Comparison of ENCODE assay signal across 27 cellular contexts in the genomic region with DNA sequence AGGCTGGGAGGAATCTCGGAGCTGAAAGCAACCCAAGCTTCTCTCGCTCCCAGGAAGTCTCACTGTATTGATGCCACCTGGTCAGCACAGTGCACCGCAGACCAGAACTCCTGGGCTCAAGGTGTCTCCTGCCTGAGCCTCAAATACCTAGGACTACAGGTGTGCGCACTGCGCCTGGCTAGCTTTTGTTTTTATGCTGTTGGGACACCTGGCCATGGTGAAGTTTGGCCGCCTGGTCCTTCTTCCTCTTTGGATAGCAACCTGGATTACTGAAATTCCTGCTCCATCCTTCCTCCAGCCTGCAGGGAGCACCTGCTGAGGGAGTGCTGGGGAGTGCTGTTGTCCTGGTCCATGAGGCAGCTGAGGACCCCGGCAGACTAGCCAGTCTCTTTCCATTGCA. TPM values are rescaled to one million over a fixed set of nuclear protein-coding genes. Genes with fewer than 3 reads are reported as not detected.
A peak's percentile ranks its signal among the peaks of the same experiment; 100 is the strongest.
DNase-seq lines count a peak whose midpoint lies in the region; ATAC-seq, FAIRE-seq and TF ChIP-seq lines count a peak whose summit lies in the region.
"Had no signal": no experiment of that assay in that cellular context is flagged by ENCODE, and none has a peak within 500 bp of the region (broad histone marks: within the 10 kb centered on the region; RNA-seq: fewer than 3 reads in every experiment).

No MANE protein-coding gene starts in this region.

- in situ Hi-C loops in HepG2 (cut with HindIII; ENCODE audit: extremely low pct_ligation_motif_present, low pct_unique_long_range_greater_than_20kb) = no loop called here

- no peak for TF ChIP-seq CTCF in HepG2 (CRISPR knock-in tag; IDR thresholded peaks at IDR 0.05)
- TF ChIP-seq CTCF in right lobe of liver (IDR thresholded peaks at IDR 0.05) = no peak
- TF ChIP-seq CTCF in OCI-LY3 (IDR thresholded peaks at IDR 0.05; ENCODE audit: low read depth, low read length) = no peak
- no peak for TF ChIP-seq CTCF in endodermal cell (conservative IDR thresholded peaks at IDR 0.05)
- no peak for TF ChIP-seq CTCF in prostate gland (IDR thresholded peaks at IDR 0.05)
- no peak for TF ChIP-seq CTCF in omental fat pad (IDR thresholded peaks at IDR 0.05)

- H3K4me1 Mint-ChIP-seq in endodermal cell = no peaks in the 10 kb centered on the region

- H3K27ac Mint-ChIP-seq in endodermal cell = no peak overlapping the region
- H3K27ac Mint-ChIP-seq: CD4-positive, alpha-beta T cell had no signal

- H3K9ac ChIP-seq in HepG2 (ENCODE audit: insufficient read depth, low read depth, low read length) (no peak overlapping the region), OCI-LY3 (ENCODE audit: low read length) (peak overlapping the region; percentile 82; the same call in 1 of the 2 replicates), endodermal cell (ENCODE audit: extremely low read depth, low read length, poor library complexity, severe bottlenecking) (no peak overlapping the region)

- H3K36me3 ChIP-seq in HepG2 (replicated peaks in 1 of 2; ENCODE audit: control insufficient read depth in 1 of 2, insufficient read depth in 2 of 2, low read length in 2 of 2) = 0 out of 5 replicates have a peak, but pooled peaks cover 0 to 2% of the 10 kb centered on the region in 2 experiments
- H3K36me3 ChIP-seq in right lobe of liver = no peaks in the 10 kb centered on the region
- H3K36me3 ChIP-seq in OCI-LY3 (replicated peaks; ENCODE audit: low read depth, low read length) = peaks cover 42% of the 10 kb centered on the region
- H3K36me3 ChIP-seq in endodermal cell (ENCODE audit: control insufficient read depth, insufficient read depth, low read length) = no peaks in the 10 kb centered on the region
- H3K36me3 ChIP-seq in prostate gland = no peaks in the 10 kb centered on the region

- TF ChIP-seq POLR2A in HepG2 (IDR thresholded peaks at IDR 0.05; ENCODE audit: insufficient read depth in 1 of 2, low read depth in 2 of 2, low read length in 2 of 2) = no peak
- no peak for TF ChIP-seq POLR2A in right lobe of liver (IDR thresholded peaks at IDR 0.05)
- no peak for TF ChIP-seq POLR2A in prostate gland (IDR thresholded peaks at IDR 0.05)

- no peaks in the 10 kb centered on the region for H3K9me3 ChIP-seq in HepG2 (ENCODE audit: low read length)
- H3K9me3 ChIP-seq in right lobe of liver = no peaks in the 10 kb centered on the region
- peaks cover 4% of the 10 kb centered on the region; the same call in 1 of the 2 replicates for H3K9me3 ChIP-seq in OCI-LY3 (ENCODE audit: insufficient read depth, low read length)
- H3K9me3 ChIP-seq in endodermal cell (ENCODE audit: control insufficient read depth, low read length) = no peaks in the 10 kb centered on the region
- H3K9me3 ChIP-seq in prostate gland = no peaks in the 10 kb centered on the region
- H3K9me3 ChIP-seq: Peyer's patch had no signal

- WGBS in HepG2 (ENCODE audit: low lambda C conversion rate) = 66% methylated on average over 7 of the region's 7 CpGs
- 77% methylated on average over 3 of the region's 7 CpGs for WGBS in right lobe of liver (ENCODE audit: insufficient coverage, low coverage, low lambda C conversion rate, missing lambda C conversion rate)
- 92 to 94% methylated on average over 5 to 7 of the region's 7 CpGs for WGBS in endodermal cell (ENCODE audit: insufficient coverage in 1 of 2, insufficient read length in 1 of 2), 2 experiments
- 88% methylated on average over 7 of the region's 7 CpGs for WGBS in prostate gland

- no peak for TF ChIP-seq RAD21 in HepG2 (CRISPR knock-in tag; IDR thresholded peaks at IDR 0.05)

- no peak overlapping the region for H3K27ac ChIP-seq in HepG2 (ENCODE audit: extremely low read length, insufficient read depth, low read length)
- H3K27ac ChIP-seq in right lobe of liver = no peak overlapping the region
- peak overlapping the region; percentile 99 for H3K27ac ChIP-seq in OCI-LY3 (ENCODE audit: low read length)
- H3K27ac ChIP-seq in endodermal cell (ENCODE audit: low read depth, low read length) = no peak overlapping the region
- H3K27ac ChIP-seq in prostate gland = no peak overlapping the region

- H4K20me1 ChIP-seq in HepG2 (ENCODE audit: insufficient read depth, low read length) (no peaks in the 10 kb centered on the region; the same call in 1 of the 2 replicates), OCI-LY3 (ENCODE audit: insufficient read depth, low read length) (no peaks in the 10 kb centered on the region)

- DNase-seq in HepG2 (ENCODE audit: low spot score) = no peak
- DNase-seq in right lobe of liver = no peak
- peak; percentile 54 for DNase-seq in endodermal cell
- no peak for DNase-seq in prostate gland (ENCODE audit: low spot score)
- no peak for DNase-seq in NCI-H2029 (lab: John Stamatoyannopoulos, UW)
- no peak for DNase-seq in omental fat pad (ENCODE audit: low spot score)
- DNase-seq: 8988T; ACHN; CD4-positive, alpha-beta T cell; DMS53; GOT3; NCI-H1048; NCI-H1417; NCI-H1694; NCI-H2081 treated with DMSO at 0.1 percent for 48 hours; NCI-H2171; NCI-H226; NCI-H510A; NCI-H69; OCI-M1; Peyer's patch; SHP77 treated with DMSO at 0.1 percent for 48 hours; SW 1271 had no signal

- intact Hi-C loops in HepG2 (cut with micrococcal nuclease; ENCODE audit: unreplicated experiment) (no loop called here), right lobe of liver (cut with DNase I) (no loop called here), prostate gland (cut with DNase I) (no loop called here)

- H3K4me1 ChIP-seq in HepG2 (ENCODE audit: insufficient read depth, low read length) = peaks cover 18% of the 10 kb centered on the region
- H3K4me1 ChIP-seq in right lobe of liver = no peaks in the 10 kb centered on the region
- peaks cover 35% of the 10 kb centered on the region for H3K4me1 ChIP-seq in OCI-LY3 (ENCODE audit: low read length)
- no peaks in the 10 kb centered on the region for H3K4me1 ChIP-seq in endodermal cell (ENCODE audit: control insufficient read depth, insufficient read depth, low read length)
- H3K4me1 ChIP-seq in prostate gland (replicated peaks) = no peaks in the 10 kb centered on the region

- POLR2A ChIA-PET in HepG2 (lab: Yijun Ruan, JAX) = interaction anchor here (0.5 kb wide), 1 partner anchor 10 kb away, joined by 3 read pairs; no protein-coding TSS in a partner anchor

- H3K4me3 Mint-ChIP-seq in endodermal cell = no peak overlapping the region
- H3K4me3 Mint-ChIP-seq: CD4-positive, alpha-beta T cell had no signal

- CTCF ChIA-PET in HepG2 (lab: Yijun Ruan, JAX; ENCODE audit: low intra/inter-chr PET ratio, low total read pairs) = no interaction called here

- H3K27me3 Mint-ChIP-seq in endodermal cell (ENCODE audit: insufficient read depth) = no peaks in the 10 kb centered on the region
- H3K27me3 Mint-ChIP-seq: CD4-positive, alpha-beta T cell had no signal

- H3K36me3 Mint-ChIP-seq in endodermal cell (ENCODE audit: low read depth) = peaks cover 3% of the 10 kb centered on the region

- H2AFZ ChIP-seq in HepG2 (ENCODE audit: low read length) = no peak overlapping the region
- no peak overlapping the region for H2AFZ ChIP-seq in OCI-LY3 (ENCODE audit: low read depth, low read length)

- H3K4me3 ChIP-seq in HepG2 (replicated peaks in 1 of 3; ENCODE audit: insufficient read depth in 1 of 3, low read depth in 2 of 3, low read length in 3 of 3) = no peak overlapping the region
- no peak overlapping the region for H3K4me3 ChIP-seq in right lobe of liver
- no peak overlapping the region for H3K4me3 ChIP-seq in OCI-LY3 (ENCODE audit: low read length)
- H3K4me3 ChIP-seq in endodermal cell (ENCODE audit: low read length) = no peak overlapping the region
- H3K4me3 ChIP-seq in prostate gland = no peak overlapping the region
- H3K4me3 ChIP-seq: Peyer's patch had no signal

- no peaks in the 10 kb centered on the region for H3K9me3 Mint-ChIP-seq in endodermal cell
- H3K9me3 Mint-ChIP-seq: CD4-positive, alpha-beta T cell; IgD-negative memory B cell had no signal

- TF ChIP-seq EP300 in HepG2 (IDR thresholded peaks at IDR 0.05; ENCODE audit: low read depth in 2 of 2, low read length in 2 of 2) (no peak), HepG2 (CRISPR knock-in tag; IDR thresholded peaks at IDR 0.05; ENCODE audit: borderline replicate concordance) (no peak)

- H3K79me2 ChIP-seq in HepG2 (ENCODE audit: insufficient read depth, low read length) (no peaks in the 10 kb centered on the region), OCI-LY3 (ENCODE audit: low read length) (peaks cover 3% of the 10 kb centered on the region; the same call in 1 of the 2 replicates)

- no peak for FAIRE-seq in HepG2 (lab: Jason Lieb, UNC)
- FAIRE-seq: G401.6 had no signal

- H3K27me3 ChIP-seq in HepG2 (ENCODE audit: control insufficient read depth in 1 of 2, insufficient read depth in 2 of 2, low read length in 2 of 2) = no peaks in the 10 kb centered on the region
- H3K27me3 ChIP-seq in right lobe of liver = no peaks in the 10 kb centered on the region
- H3K27me3 ChIP-seq in OCI-LY3 (ENCODE audit: low read depth, low read length) = no peaks in the 10 kb centered on the region
- H3K27me3 ChIP-seq in endodermal cell (ENCODE audit: control insufficient read depth, insufficient read depth, low read length, poor library complexity, severe bottlenecking) = no peaks in the 10 kb centered on the region
- no peaks in the 10 kb centered on the region for H3K27me3 ChIP-seq in prostate gland (replicated peaks; ENCODE audit: insufficient read depth)
- H3K27me3 ChIP-seq: Peyer's patch had no signal

- BruUV-seq in HepG2 (replicated peaks; lab: Mats Ljungman, UMichigan) = no TSS peak

- ATAC-seq in HepG2 (no peak), right lobe of liver (no peak), HG03095 (IDR thresholded peaks at IDR 0.05; ENCODE audit: unreplicated experiment) (no peak), omental fat pad (ENCODE audit: low FRiP score) (no peak)

- H3K4me2 ChIP-seq in HepG2 (ENCODE audit: low read depth, low read length) = no peak overlapping the region
- peak overlapping the region; percentile 85; the same call in 1 of the 2 replicates for H3K4me2 ChIP-seq in OCI-LY3 (ENCODE audit: low read length)

RNA-seq across cellular contexts. Expression of gene COTL1, which starts 56.6 kb away (rescaled TPM):
- total RNA-seq in HepG2 (2016; rRNA removed; fragmentation: Illumina TruSeq; extraction: Trizol) (8.6 and 8.7 TPM in 2 replicates), right lobe of liver (10 to 100 TPM; 12.4 to 51.0 (median 18.6) TPM), endodermal cell (10 to 100 TPM; 33.4 to 34.9 TPM), prostate gland (100 to 1,000 TPM in 1 of 2 donors, 10 to 100 TPM in 1; 46.8 to 110 TPM), omental fat pad (10 to 100 TPM; 55.3 to 95.1 (median 78.4) TPM)
- total RNA-seq in HepG2 (2016; cell fraction: cytosol; rRNA removed; fragmentation: Illumina TruSeq; extraction: Trizol; ENCODE audit: low read depth) = 5.8 and 8.7 TPM in 2 replicates
- total RNA-seq in HepG2 (2016; cell fraction: insoluble cytoplasmic fraction; rRNA removed; fragmentation: Illumina TruSeq; extraction: Trizol) = 7.3 and 9.2 TPM in 2 replicates
- total RNA-seq in HepG2 (2016; cell fraction: membrane; rRNA removed; fragmentation: Illumina TruSeq; extraction: Trizol) = 14.0 and 18.2 TPM in 2 replicates
- 3.7 and 4.3 TPM in 2 replicates for total RNA-seq in HepG2 (2016; cell fraction: nucleus; rRNA removed; fragmentation: Illumina TruSeq; extraction: Trizol)
- 9.7 and 16.9 TPM in 2 replicates for polyA plus RNA-seq in HepG2 (2011; rRNA removed)
- polyA plus RNA-seq in HepG2 (2011; cell fraction: cytosol; rRNA removed) = 8.5 and 16.0 TPM in 2 replicates
- polyA plus RNA-seq in HepG2 (2011; cell fraction: nucleus; rRNA removed) = 5.1 and 7.3 TPM in 2 replicates
- 8.5 and 17.2 TPM in 2 replicates for polyA plus RNA-seq in HepG2 (2012)
- 15.3 and 18.5 TPM in 2 replicates for polyA plus RNA-seq in HepG2 (2016; cell fraction: cytosol; fragmentation: Illumina TruSeq; extraction: Trizol; ENCODE audit: low read depth)
- 17.5 and 21.2 TPM in 2 replicates for polyA plus RNA-seq in HepG2 (2016; cell fraction: insoluble cytoplasmic fraction; fragmentation: Illumina TruSeq; extraction: Trizol; ENCODE audit: low read depth)
- polyA plus RNA-seq in HepG2 (2016; cell fraction: membrane; fragmentation: Illumina TruSeq; extraction: Trizol; ENCODE audit: low read depth) = 23.1 and 28.6 TPM in 2 replicates
- 10.8 and 11.4 TPM in 2 replicates for polyA plus RNA-seq in HepG2 (2016; cell fraction: nucleus; fragmentation: Illumina TruSeq; extraction: Trizol; ENCODE audit: insufficient read depth, low read depth)
- 13.8 and 51.4 TPM in 2 replicates for polyA minus RNA-seq in HepG2 (2011; rRNA and poly(A)+ RNA removed; ENCODE audit: low replicate concordance)
- 3.7 and 9.1 TPM in 2 replicates for polyA minus RNA-seq in HepG2 (2011; cell fraction: cytosol; rRNA and poly(A)+ RNA removed)
- polyA minus RNA-seq in HepG2 (2011; cell fraction: nucleus; rRNA and poly(A)+ RNA removed) = 3.7 and 4.8 TPM in 2 replicates
- 191 TPM for polyA plus RNA-seq in endodermal cell (2013, experiment 1 of 2)
- polyA plus RNA-seq in endodermal cell (2013, experiment 2 of 2) = 190 TPM

RNA-seq across cellular contexts. Expression of gene MEAK7, which starts 56.8 kb away (rescaled TPM):
- 14.7 and 17.4 TPM in 2 replicates for total RNA-seq in HepG2 (2016; rRNA removed; fragmentation: Illumina TruSeq; extraction: Trizol)
- total RNA-seq in HepG2 (2016; cell fraction: cytosol; rRNA removed; fragmentation: Illumina TruSeq; extraction: Trizol; ENCODE audit: low read depth) = 1.0 and 1.5 TPM in 2 replicates
- 14.3 and 19.5 TPM in 2 replicates for total RNA-seq in HepG2 (2016; cell fraction: insoluble cytoplasmic fraction; rRNA removed; fragmentation: Illumina TruSeq; extraction: Trizol)
- 3.8 and 4.1 TPM in 2 replicates for total RNA-seq in HepG2 (2016; cell fraction: membrane; rRNA removed; fragmentation: Illumina TruSeq; extraction: Trizol)
- 13.9 and 16.3 TPM in 2 replicates for total RNA-seq in HepG2 (2016; cell fraction: nucleus; rRNA removed; fragmentation: Illumina TruSeq; extraction: Trizol)
- 11.8 and 12.0 TPM in 2 replicates for polyA plus RNA-seq in HepG2 (2011; rRNA removed)
- polyA plus RNA-seq in HepG2 (2011; cell fraction: cytosol; rRNA removed) = 10.9 and 11.8 TPM in 2 replicates
- polyA plus RNA-seq in HepG2 (2011; cell fraction: nucleus; rRNA removed) = 13.6 and 14.0 TPM in 2 replicates
- polyA plus RNA-seq in HepG2 (2012) = 6.9 and 8.1 TPM in 2 replicates
- 0.46 and 0.59 TPM in 2 replicates for polyA plus RNA-seq in HepG2 (2016; cell fraction: cytosol; fragmentation: Illumina TruSeq; extraction: Trizol; ENCODE audit: low read depth)
- polyA plus RNA-seq in HepG2 (2016; cell fraction: insoluble cytoplasmic fraction; fragmentation: Illumina TruSeq; extraction: Trizol; ENCODE audit: low read depth) = 10.6 and 11.4 TPM in 2 replicates
- polyA plus RNA-seq in HepG2 (2016; cell fraction: membrane; fragmentation: Illumina TruSeq; extraction: Trizol; ENCODE audit: low read depth) = 1.5 and 1.9 TPM in 2 replicates
- polyA plus RNA-seq in HepG2 (2016; cell fraction: nucleus; fragmentation: Illumina TruSeq; extraction: Trizol; ENCODE audit: insufficient read depth, low read depth) = 9.0 and 10.6 TPM in 2 replicates
- polyA minus RNA-seq in HepG2 (2011; rRNA and poly(A)+ RNA removed; ENCODE audit: low replicate concordance) = 20.4 and 30.6 TPM in 2 replicates
- polyA minus RNA-seq in HepG2 (2011; cell fraction: cytosol; rRNA and poly(A)+ RNA removed) = 7.9 and 10.9 TPM in 2 replicates
- 17.6 and 19.1 TPM in 2 replicates for polyA minus RNA-seq in HepG2 (2011; cell fraction: nucleus; rRNA and poly(A)+ RNA removed)
- 1 to 10 TPM; 2.9 to 5.2 (median 3.4) TPM for total RNA-seq in right lobe of liver
- 10 to 100 TPM; 30.3 to 34.9 TPM for total RNA-seq in endodermal cell
- 16.1 TPM for polyA plus RNA-seq in endodermal cell (2013, experiment 1 of 2)
- polyA plus RNA-seq in endodermal cell (2013, experiment 2 of 2) = 12.1 TPM
- total RNA-seq in prostate gland = 10 to 100 TPM; 12.4 to 13.7 TPM
- total RNA-seq in omental fat pad = 1 to 10 TPM; 6.4 to 9.1 (median 8.4) TPM
